9 cellular contexts compared by ENCODE assay signal in genomic region chr7:2613926-2614613, GRCh38. TPM values are rescaled to one million over a fixed set of nuclear protein-coding genes. Genes with fewer than 3 reads are reported as not detected.
DNase-seq lines count a peak whose midpoint lies in the region; ATAC-seq and TF ChIP-seq lines count a peak whose summit lies in the region.
"Had no signal": no experiment of that assay in that cellular context is flagged by ENCODE, and none has a peak within 500 bp of the region (broad histone marks: within the 10 kb centered on the region; RNA-seq: fewer than 3 reads in every experiment).

No MANE protein-coding gene starts in this region.

- CTCF ChIA-PET in PC-9 (lab: Charles Lee), result no interaction called here

- no peaks in the 10 kb centered on the region for H3K9me3 ChIP-seq in PC-9 (ENCODE audit: insufficient read depth, low read depth)

- POLR2A ChIA-PET in PC-9 (lab: Charles Lee; ENCODE audit: unreplicated experiment), result interaction anchor here (0.6 kb wide), 1 partner anchor 11 kb away, joined by 3 read pairs; no protein-coding TSS in a partner anchor

- H4K20me1 ChIP-seq in PC-9 (ENCODE audit: insufficient read depth), result no peaks in the 10 kb centered on the region

- no peaks in the 10 kb centered on the region for H3K4me1 ChIP-seq in PC-9 (replicated peaks; ENCODE audit: insufficient read depth)

- intact Hi-C loops in PC-9 (cut with micrococcal nuclease; ENCODE audit: unreplicated experiment), result no loop called here

- ATAC-seq in GM18519 (IDR thresholded peaks at IDR 0.05; ENCODE audit: low FRiP score, unreplicated experiment) (no peak), HG02798 (IDR thresholded peaks at IDR 0.05; ENCODE audit: poor library complexity, unreplicated experiment) (no peak)

- H3K36me3 ChIP-seq in brain microvascular endothelial cell (replicated peaks) (no peaks in the 10 kb centered on the region), PC-9 (ENCODE audit: low read depth) (no peaks in the 10 kb centered on the region)

- H3K4me3 ChIP-seq in brain microvascular endothelial cell (ENCODE audit: low read depth, low read length), result no peak overlapping the region
- no peak overlapping the region for H3K4me3 ChIP-seq in PC-9

- in situ Hi-C loops in brain microvascular endothelial cell (cut with HindIII; ENCODE audit: low pct_ligation_motif_present, low sequenced_read_pairs), result loop anchor here (10.0 kb wide), 1 partner anchor 49 kb away; no protein-coding TSS in a partner anchor

- H3K27me3 ChIP-seq in brain microvascular endothelial cell (replicated peaks), result no peaks in the 10 kb centered on the region
- H3K27me3 ChIP-seq in PC-9 (ENCODE audit: insufficient read depth, low read depth), result no peaks in the 10 kb centered on the region

- peak; percentile 58 for DNase-seq in MV-4-11 (lab: John Stamatoyannopoulos, UW)
- peak; percentile 3 for DNase-seq in kidney glomerular epithelial cell (lab: John Stamatoyannopoulos, UW)
- DNase-seq in superior temporal gyrus (ENCODE audit: extremely low spot score), result peak; percentile 38
- no peak for DNase-seq in brain microvascular endothelial cell
- DNase-seq in PC-9, result no peak
- DNase-seq: immature natural killer cell had no signal

- no TSS peak for BruUV-seq in PC-9 (replicated peaks; lab: Mats Ljungman, UMichigan)

- TF ChIP-seq CTCF in brain microvascular endothelial cell (IDR thresholded peaks at IDR 0.05; ENCODE audit: low read depth, low read length, missing control alignments) (no peak), PC-9 (conservative IDR thresholded peaks at IDR 0.05) (no peak)

- H3F3A ChIP-seq in PC-9 (ENCODE audit: insufficient read depth, low read depth), result peaks cover 6% of the 10 kb centered on the region; the same call in 1 of the 2 replicates

- no peak overlapping the region for H2AFZ ChIP-seq in PC-9

- no peaks in the 10 kb centered on the region for H3K9me2 ChIP-seq in PC-9 (ENCODE audit: insufficient read depth)

- peak overlapping the region; percentile 17 for H3K27ac ChIP-seq in angular gyrus (ENCODE audit: low read depth, low read length)
- H3K27ac ChIP-seq in brain microvascular endothelial cell, result no peak overlapping the region
- H3K27ac ChIP-seq in PC-9, result no peak overlapping the region

- H3K4me2 ChIP-seq in PC-9, result no peak overlapping the region

- no peaks in the 10 kb centered on the region for H3K79me2 ChIP-seq in PC-9 (ENCODE audit: low read depth)

RNA-seq across cellular contexts. Expression of gene TTYH3, which starts 17.7 kb away (rescaled TPM):
- 109 and 114 TPM in 2 replicates for total RNA-seq in PC-9 (2021)

RNA-seq across cellular contexts. Expression of gene IQCE, which starts 55.3 kb away (rescaled TPM):
- total RNA-seq in PC-9 (2021), result 28.3 and 35.8 TPM in 2 replicates

RNA-seq across cellular contexts. Expression of gene BRAT1, which starts 58.7 kb away (rescaled TPM):
- total RNA-seq in PC-9 (2021), result 53.9 and 57.7 TPM in 2 replicates

Comparison
In these comparisons a context has a peak if more than half of its experiments do, and no peak if none do; other contexts are left out.
1. DNase-seq: peak in MV-4-11 (single experiment), kidney glomerular epithelial cell (single experiment) and superior temporal gyrus (single experiment); none in brain microvascular endothelial cell (single experiment) and PC-9 (0 of 2).